ENCODE assay signal across 1 cellular context in genomic region chr7:5526190-5527037, GRCh38.
TF ChIP-seq lines count a peak whose summit lies in the region.

No MANE protein-coding gene starts in this region.

TF ChIP-seq in K562, 482 proteins besides CTCF, POLR2A, EP300 and RAD21 (continued from another document and continues in another):
- peak in 2 of 3 experiments; percentile 31 to 33 for TF ChIP-seq YY1 (IDR thresholded peaks at IDR 0.05; ENCODE audit: borderline replicate concordance in 1 of 3, control insufficient read depth in 1 of 3, extremely low read depth in 1 of 3, insufficient read depth in 3 of 3, insufficient read length in 1 of 3, insufficient replicate concordance in 2 of 3, low read depth in 1 of 3, low read length in 2 of 3)
- no peak for TF ChIP-seq DPF2 (IDR thresholded peaks at IDR 0.05)
- TF ChIP-seq MEF2A (IDR thresholded peaks at IDR 0.05; ENCODE audit: control insufficient read depth, low read depth, low read length): peak; percentile 59; the same call in 1 of the 2 replicates
- peak; percentile 3 for TF ChIP-seq SP2 (IDR thresholded peaks at IDR 0.05; ENCODE audit: extremely low read depth, low read depth, low read length, poor library complexity, severe bottlenecking)
- TF ChIP-seq HDAC2 (IDR thresholded peaks at IDR 0.05): peak; percentile 32; the same call in 1 of the 2 replicates
- no peak for TF ChIP-seq ARID3A (IDR thresholded peaks at IDR 0.05; ENCODE audit: borderline replicate concordance, low read depth, low read length)
- TF ChIP-seq TOE1 (IDR thresholded peaks at IDR 0.05; ENCODE audit: borderline replicate concordance): no peak
- TF ChIP-seq TOE1 (CRISPR knock-in tag; IDR thresholded peaks at IDR 0.05; ENCODE audit: borderline replicate concordance, low read depth): no peak
- TF ChIP-seq CTBP1 (IDR thresholded peaks at IDR 0.05; ENCODE audit: borderline replicate concordance): peak; percentile 48
- TF ChIP-seq, protein P1, sequence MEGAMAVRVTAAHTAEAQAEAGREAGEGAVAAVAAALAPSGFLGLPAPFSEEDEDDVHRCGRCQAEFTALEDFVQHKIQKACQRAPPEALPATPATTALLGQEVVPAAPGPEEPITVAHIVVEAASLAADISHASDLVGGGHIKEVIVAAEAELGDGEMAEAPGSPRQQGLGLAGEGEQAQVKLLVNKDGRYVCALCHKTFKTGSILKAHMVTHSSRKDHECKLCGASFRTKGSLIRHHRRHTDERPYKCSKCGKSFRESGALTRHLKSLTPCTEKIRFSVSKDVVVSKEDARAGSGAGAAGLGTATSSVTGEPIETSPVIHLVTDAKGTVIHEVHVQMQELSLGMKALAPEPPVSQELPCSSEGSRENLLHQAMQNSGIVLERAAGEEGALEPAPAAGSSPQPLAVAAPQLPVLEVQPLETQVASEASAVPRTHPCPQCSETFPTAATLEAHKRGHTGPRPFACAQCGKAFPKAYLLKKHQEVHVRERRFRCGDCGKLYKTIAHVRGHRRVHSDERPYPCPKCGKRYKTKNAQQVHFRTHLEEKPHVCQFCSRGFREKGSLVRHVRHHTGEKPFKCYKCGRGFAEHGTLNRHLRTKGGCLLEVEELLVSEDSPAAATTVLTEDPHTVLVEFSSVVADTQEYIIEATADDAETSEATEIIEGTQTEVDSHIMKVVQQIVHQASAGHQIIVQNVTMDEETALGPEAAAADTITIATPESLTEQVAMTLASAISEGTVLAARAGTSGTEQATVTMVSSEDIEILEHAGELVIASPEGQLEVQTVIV (CRISPR knock-in tag; IDR thresholded peaks at IDR 0.05; ENCODE audit: borderline replicate concordance): 0 out of 2 replicates have a peak, but pooled peaks have one; percentile 11
- peak; percentile 14 to 90; a peak in 3 of 4 replicates for TF ChIP-seq MAZ (CRISPR knock-in tag; conservative IDR thresholded peaks at IDR 0.05 in 1 of 2, IDR thresholded peaks at IDR 0.05 in 1 of 2)
- peak in 1 of 2 experiments; percentile 73; a peak in 3 of 4 replicates for TF ChIP-seq TEAD1 (CRISPR knock-in tag; IDR thresholded peaks at IDR 0.05)
- peak; percentile 50; the same call in 1 of the 2 replicates for TF ChIP-seq KHSRP (IDR thresholded peaks at IDR 0.05)
- no peak for TF ChIP-seq U2AF1 (optimal IDR thresholded peaks at IDR 0.05; ENCODE audit: low read depth, low read length)
- no peak for TF ChIP-seq ZC3H4 (CRISPR knock-in tag; IDR thresholded peaks at IDR 0.05; ENCODE audit: borderline replicate concordance)
- no peak for TF ChIP-seq ZNF79 (CRISPR knock-in tag; IDR thresholded peaks at IDR 0.05; ENCODE audit: low read depth)
- TF ChIP-seq ZNF592 (IDR thresholded peaks at IDR 0.05): peak; percentile 47; the same call in 1 of the 2 replicates
- TF ChIP-seq ZBTB17 (CRISPR knock-in tag; IDR thresholded peaks at IDR 0.05): peak; percentile 95
- TF ChIP-seq ETS1 (conservative IDR thresholded peaks at IDR 0.05; ENCODE audit: control insufficient read depth, low read depth, low read length): peak; percentile 55
- TF ChIP-seq SMAD3 (CRISPR knock-in tag; conservative IDR thresholded peaks at IDR 0.05): peak; percentile 90
- peak; percentile 47 for TF ChIP-seq HNRNPLL (IDR thresholded peaks at IDR 0.05; ENCODE audit: low read depth, low read length, poor library complexity, severe bottlenecking)
- TF ChIP-seq, protein P2, sequence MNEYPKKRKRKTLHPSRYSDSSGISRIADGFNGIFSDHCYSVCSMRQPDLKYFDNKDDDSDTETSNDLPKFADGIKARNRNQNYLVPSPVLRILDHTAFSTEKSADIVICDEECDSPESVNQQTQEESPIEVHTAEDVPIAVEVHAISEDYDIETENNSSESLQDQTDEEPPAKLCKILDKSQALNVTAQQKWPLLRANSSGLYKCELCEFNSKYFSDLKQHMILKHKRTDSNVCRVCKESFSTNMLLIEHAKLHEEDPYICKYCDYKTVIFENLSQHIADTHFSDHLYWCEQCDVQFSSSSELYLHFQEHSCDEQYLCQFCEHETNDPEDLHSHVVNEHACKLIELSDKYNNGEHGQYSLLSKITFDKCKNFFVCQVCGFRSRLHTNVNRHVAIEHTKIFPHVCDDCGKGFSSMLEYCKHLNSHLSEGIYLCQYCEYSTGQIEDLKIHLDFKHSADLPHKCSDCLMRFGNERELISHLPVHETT (CRISPR knock-in tag; conservative IDR thresholded peaks at IDR 0.05 in 1 of 2, IDR thresholded peaks at IDR 0.05 in 1 of 2): peak in 1 of 2 experiments; percentile 73; a peak in 2 of 4 replicates
- TF ChIP-seq RERE (CRISPR knock-in tag; IDR thresholded peaks at IDR 0.05; ENCODE audit: borderline replicate concordance): 0 out of 2 replicates have a peak, but pooled peaks have one; percentile 76
- TF ChIP-seq MAFF (IDR thresholded peaks at IDR 0.05; ENCODE audit: low read length): no peak
- 0 out of 4 replicates have a peak, but pooled peaks of 1 of the 2 experiments have one; percentile 15 for TF ChIP-seq FOXK2 (conservative IDR thresholded peaks at IDR 0.05 in 1 of 2, IDR thresholded peaks at IDR 0.05 in 1 of 2; ENCODE audit: low read depth in 2 of 2)
- TF ChIP-seq ZNF140 (CRISPR knock-in tag; IDR thresholded peaks at IDR 0.05): no peak
- TF ChIP-seq PTRF (tag; IDR thresholded peaks at IDR 0.05): no peak
- TF ChIP-seq, protein P3, sequence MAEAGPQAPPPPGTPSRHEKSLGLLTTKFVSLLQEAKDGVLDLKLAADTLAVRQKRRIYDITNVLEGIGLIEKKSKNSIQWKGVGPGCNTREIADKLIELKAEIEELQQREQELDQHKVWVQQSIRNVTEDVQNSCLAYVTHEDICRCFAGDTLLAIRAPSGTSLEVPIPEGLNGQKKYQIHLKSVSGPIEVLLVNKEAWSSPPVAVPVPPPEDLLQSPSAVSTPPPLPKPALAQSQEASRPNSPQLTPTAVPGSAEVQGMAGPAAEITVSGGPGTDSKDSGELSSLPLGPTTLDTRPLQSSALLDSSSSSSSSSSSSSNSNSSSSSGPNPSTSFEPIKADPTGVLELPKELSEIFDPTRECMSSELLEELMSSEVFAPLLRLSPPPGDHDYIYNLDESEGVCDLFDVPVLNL (CRISPR knock-in tag; IDR thresholded peaks at IDR 0.05; ENCODE audit: low read depth): 0 out of 2 replicates have a peak, but pooled peaks have one; percentile 58
- peak; percentile 63; the same call in 1 of the 2 replicates for TF ChIP-seq ZEB2 (IDR thresholded peaks at IDR 0.05)
- TF ChIP-seq REST (CRISPR knock-in tag; IDR thresholded peaks at IDR 0.05; ENCODE audit: low read depth): peak; percentile 72
